Comparison of ENCODE assay signal across 8 cellular contexts in the genomic region with DNA sequence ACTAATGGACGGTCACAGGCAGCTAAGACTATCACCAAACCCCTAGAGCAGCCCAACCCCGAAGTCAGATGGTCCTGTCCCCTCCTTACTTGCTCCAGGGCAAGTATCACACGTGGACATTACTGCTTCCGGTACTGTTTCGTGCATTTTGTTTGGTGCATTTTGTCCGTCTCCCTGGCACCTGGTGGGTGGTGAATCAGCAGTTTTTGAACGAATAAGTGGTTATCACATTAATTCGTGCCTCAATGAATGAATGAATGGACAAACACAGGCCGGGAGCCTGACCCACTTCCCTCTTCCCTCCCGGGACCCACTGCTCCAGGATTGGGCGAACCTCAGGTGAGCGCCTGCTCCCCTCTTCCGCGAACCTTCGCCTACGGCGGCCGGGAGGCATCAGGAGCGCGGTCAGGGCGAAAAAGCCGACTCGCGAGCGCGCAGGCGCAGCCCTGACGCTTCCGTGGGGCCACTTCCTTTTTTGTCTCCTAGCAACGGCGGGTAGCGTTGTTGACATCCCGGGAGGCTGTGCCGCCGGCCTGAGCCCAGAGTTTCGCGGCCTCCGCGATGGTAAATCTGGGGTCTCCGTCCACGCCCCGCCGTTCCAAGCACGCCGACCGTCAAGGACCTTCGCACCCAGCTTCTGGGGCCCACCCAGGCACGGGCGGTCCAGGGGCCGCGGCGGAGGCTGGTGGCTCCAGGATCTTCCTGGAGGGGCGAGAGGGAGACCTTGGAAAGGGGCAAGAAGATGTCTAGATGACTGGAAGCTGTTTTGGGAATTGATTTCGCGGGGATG. TPM values are rescaled to one million over a fixed set of nuclear protein-coding genes. Genes with fewer than 3 reads are reported as not detected.
DNase-seq lines count a peak whose midpoint lies in the region; ATAC-seq and TF ChIP-seq lines count a peak whose summit lies in the region.

A gene (plus strand): TSS at position 478 of the 790 bp plus-strand sequence. CDS start 84 bp downstream, at position 562.

- H3K36me3 ChIP-seq in adipocyte (ENCODE audit: control insufficient read depth, insufficient read depth, low read length, severe bottlenecking) = no peaks in the 10 kb centered on the region
- H3K36me3 ChIP-seq in cardiac muscle cell = no peaks in the 10 kb centered on the region
- no peaks in the 10 kb centered on the region for H3K36me3 ChIP-seq in ovary
- no peaks in the 10 kb centered on the region for H3K36me3 ChIP-seq in thymus (ENCODE audit: control insufficient read depth, insufficient read depth)

- intact Hi-C loops in ovary (cut with DNase I) = no loop called here

- no peak within 1 kb of the TSS for H3K27ac ChIP-seq in cardiac muscle cell
- H3K27ac ChIP-seq in ovary = peak within 1 kb of the TSS in 1 of 2 donors; percentile 46
- peak within 1 kb of the TSS; percentile 67 for H3K27ac ChIP-seq in thymus (ENCODE audit: low read depth)

- DNase-seq in Daoy (ENCODE audit: low read depth) (peak; percentile 96), LNCaP clone FGC (ENCODE audit: low read depth) (peak; percentile 85), SKM-1 (lab: John Stamatoyannopoulos, UW; ENCODE audit: unreplicated experiment) (peak; percentile 75), adipocyte (ENCODE audit: low read depth) (peak; percentile 95), cardiac muscle cell (ENCODE audit: low read depth in 1 of 2, low spot score in 1 of 2) (peak; percentile 92 to 96), ovary (peak; percentile 92 to 96 (median 93))

- H3K9me3 ChIP-seq in adipocyte (ENCODE audit: control insufficient read depth, low read length) (no peaks in the 10 kb centered on the region), cardiac muscle cell (ENCODE audit: low read depth) (no peaks in the 10 kb centered on the region), ovary (no peaks in the 10 kb centered on the region), thymus (ENCODE audit: control insufficient read depth) (no peaks in the 10 kb centered on the region)

- TF ChIP-seq CTCF in LNCaP clone FGC (IDR thresholded peaks at IDR 0.05; ENCODE audit: control insufficient read depth, extremely low read depth, insufficient read depth) (no peak), cardiac muscle cell (IDR thresholded peaks at IDR 0.05; ENCODE audit: low read depth, low read length) (no peak), ovary (IDR thresholded peaks at IDR 0.05) (peak in 1 of 3 donors; percentile 6)

- peak within 1 kb of the TSS; percentile 69 for H3K9ac ChIP-seq in adipocyte (ENCODE audit: low read length)

- peak; percentile 12 for TF ChIP-seq POLR2A in ovary (IDR thresholded peaks at IDR 0.05)

- H3K4me3 ChIP-seq in LNCaP clone FGC (ENCODE audit: low read depth, low read length) = peak within 1 kb of the TSS; percentile 68
- H3K4me3 ChIP-seq in adipocyte (ENCODE audit: low read length) = peak within 1 kb of the TSS; percentile 85
- H3K4me3 ChIP-seq in cardiac muscle cell = peak within 1 kb of the TSS; percentile 51
- peak within 1 kb of the TSS; percentile 48 for H3K4me3 ChIP-seq in ovary
- H3K4me3 ChIP-seq in thymus (ENCODE audit: low read length) = peak within 1 kb of the TSS; percentile 73

- no peak for TF ChIP-seq EP300 in ovary (IDR thresholded peaks at IDR 0.05)

- H3K27me3 ChIP-seq in adipocyte (replicated peaks; ENCODE audit: control insufficient read depth, insufficient read depth, low read length) (no peaks in the 10 kb centered on the region), cardiac muscle cell (peaks cover 63% of the 10 kb centered on the region), ovary (peaks cover 4% of the 10 kb centered on the region), thymus (ENCODE audit: control insufficient read depth, insufficient read depth) (no peaks in the 10 kb centered on the region)

- peaks cover 8% of the 10 kb centered on the region for H3K4me1 ChIP-seq in adipocyte (ENCODE audit: control insufficient read depth, insufficient read depth, low read length)
- no peaks in the 10 kb centered on the region for H3K4me1 ChIP-seq in cardiac muscle cell (ENCODE audit: low read depth)
- no peaks in the 10 kb centered on the region for H3K4me1 ChIP-seq in ovary (ENCODE audit: insufficient read depth)
- peaks cover 3% of the 10 kb centered on the region for H3K4me1 ChIP-seq in thymus (ENCODE audit: control insufficient read depth, insufficient read depth, low read length)

- peak; percentile 95 for ATAC-seq in GM21786 (IDR thresholded peaks at IDR 0.05; ENCODE audit: unreplicated experiment)

- 1 to 2% (median 2%) methylated on average over 55 of the region's 55 CpGs for WGBS in ovary, 3 donors
- 3% methylated on average over 55 of the region's 55 CpGs for WGBS in thymus

RNA-seq across cellular contexts. Expression of the gene that starts here (rescaled TPM):
- not detected in 2 replicates for total RNA-seq in Daoy (2014; rRNA removed; shearing (Covaris generic))
- total RNA-seq in cardiac muscle cell = 5.3 TPM in 1 of 2 replicates, not detected in the other
- polyA plus RNA-seq in cardiac muscle cell = 2.3 TPM in 1 of 2 replicates, not detected in the other
- total RNA-seq in ovary = 10 to 100 TPM in 1 of 7 donors, 1 to 10 TPM in 6; 1.2 to 20.0 (median 3.0) TPM
- 1 to 10 TPM; 1.7 to 1.9 TPM for polyA plus RNA-seq in ovary
- 10.2 TPM for polyA plus RNA-seq in thymus

Comparison
In these comparisons a context has a peak if more than half of its experiments do, and no peak if none do; other contexts are left out.
1. Peak in DNase-seq in Daoy; RNA of the gene not detected or under 1 TPM.